In the genomic region with DNA sequence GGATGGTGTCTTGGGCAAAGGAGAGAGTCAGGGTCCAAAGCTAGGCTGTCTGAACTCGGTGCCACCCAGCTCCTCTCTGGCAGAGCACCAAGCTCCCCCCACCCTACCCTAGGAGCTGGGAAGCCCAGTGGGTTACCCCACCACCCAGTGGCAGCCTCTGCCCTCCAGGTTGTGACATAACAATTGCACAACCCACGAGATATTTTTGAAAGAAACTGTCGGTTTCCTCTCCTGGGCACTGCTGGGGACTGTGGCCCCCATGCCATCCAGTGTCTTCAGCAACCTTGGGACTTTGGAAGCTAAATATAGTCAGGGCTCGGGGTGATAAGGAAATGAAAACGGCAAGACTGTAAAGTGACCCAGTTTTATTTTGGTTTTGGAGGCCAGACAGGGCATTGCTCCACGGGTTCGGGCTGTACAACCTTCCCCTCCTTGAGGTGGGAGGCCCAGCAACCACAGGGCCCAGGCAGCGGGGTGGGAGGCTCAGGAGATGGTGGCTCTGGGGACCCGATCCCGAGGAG, we compare ENCODE assay signal across 8 cellular contexts. TPM values are rescaled to one million over a fixed set of nuclear protein-coding genes. Genes with fewer than 3 reads are reported as not detected.
DNase-seq lines count a peak whose midpoint lies in the region; ATAC-seq lines count a peak whose summit lies in the region.

No MANE protein-coding gene starts in this region.

- H3K4me3 Mint-ChIP-seq in activated naive CD4-positive, alpha-beta T cell treated with anti-CD3 and anti-CD28 coated beads, Interleukin-2, amount 50 U/mL, for 24 hours, result peak overlapping the region; percentile 88

- no peaks in the 10 kb centered on the region for H3K9me3 ChIP-seq in duodenal mucosa (ENCODE audit: control insufficient read depth in 1 of 2, low read length in 2 of 2)
- no peaks in the 10 kb centered on the region for H3K9me3 ChIP-seq in mucosa of rectum (ENCODE audit: control insufficient read depth in 2 of 2, low read length in 2 of 2)
- H3K9me3 ChIP-seq in aorta (ENCODE audit: control insufficient read depth, low read length), result no peaks in the 10 kb centered on the region

- no peaks in the 10 kb centered on the region for H3K27me3 Mint-ChIP-seq in activated naive CD4-positive, alpha-beta T cell treated with anti-CD3 and anti-CD28 coated beads, Interleukin-2, amount 50 U/mL, for 24 hours

- H3K4me1 Mint-ChIP-seq in activated naive CD4-positive, alpha-beta T cell treated with anti-CD3 and anti-CD28 coated beads, Interleukin-2, amount 50 U/mL, for 24 hours, result peaks cover 12% of the 10 kb centered on the region

- ATAC-seq in aorta (ENCODE audit: low FRiP score), result peak; percentile 1
- no peak for ATAC-seq in HG03039 (IDR thresholded peaks at IDR 0.05; ENCODE audit: unreplicated experiment)

- no peaks in the 10 kb centered on the region for H3K36me3 ChIP-seq in duodenal mucosa (ENCODE audit: control insufficient read depth in 1 of 2, insufficient read depth in 2 of 2, low read length in 2 of 2)
- H3K36me3 ChIP-seq in mucosa of rectum (ENCODE audit: control insufficient read depth in 2 of 2, insufficient read depth in 2 of 2, low read length in 2 of 2), result no peaks in the 10 kb centered on the region
- no peaks in the 10 kb centered on the region for H3K36me3 ChIP-seq in aorta (ENCODE audit: control insufficient read depth in 1 of 2, insufficient read depth in 2 of 2, low read length in 1 of 2)

- intact Hi-C loops in aorta (cut with DNase I), result no loop called here

- 2 to 4% methylated on average over 10 of the region's 10 CpGs for WGBS in aorta, 2 donors

- no peak overlapping the region for H3K27ac ChIP-seq in duodenal mucosa (ENCODE audit: low read depth, low read length)
- no peak overlapping the region for H3K27ac ChIP-seq in mucosa of rectum (ENCODE audit: low read depth in 2 of 2, low read length in 2 of 2)
- peak overlapping the region in 1 of 2 donors; percentile 81 for H3K27ac ChIP-seq in aorta (ENCODE audit: low read depth in 1 of 2, low read length in 2 of 2)

- DNase-seq in activated naive CD4-positive, alpha-beta T cell treated with anti-CD3 and anti-CD28 coated beads, Interleukin-2, amount 50 U/mL, for 16 hours, result no peak
- no peak for DNase-seq in aorta
- DNase-seq in dedifferentiated amniotic fluid mesenchymal stem cell (ENCODE audit: extremely low spot score), result no peak
- no peak for DNase-seq in NCI-H2196 (lab: John Stamatoyannopoulos, UW; ENCODE audit: unreplicated experiment)

- H3K9ac ChIP-seq in duodenal mucosa (ENCODE audit: low read depth in 1 of 2, low read length in 2 of 2), result peak overlapping the region; percentile 25 to 61
- H3K9ac ChIP-seq in mucosa of rectum (ENCODE audit: low read depth in 1 of 2, low read length in 2 of 2), result peak overlapping the region in 1 of 2 donors; percentile 79

- H3K36me3 Mint-ChIP-seq in activated naive CD4-positive, alpha-beta T cell treated with anti-CD3 and anti-CD28 coated beads, Interleukin-2, amount 50 U/mL, for 24 hours, result no peaks in the 10 kb centered on the region

- H3K27ac Mint-ChIP-seq in activated naive CD4-positive, alpha-beta T cell treated with anti-CD3 and anti-CD28 coated beads, Interleukin-2, amount 50 U/mL, for 24 hours, result peak overlapping the region; percentile 79

- peak overlapping the region; percentile 51 to 58 for H3K4me3 ChIP-seq in duodenal mucosa (ENCODE audit: low read depth in 1 of 2, low read length in 2 of 2)
- H3K4me3 ChIP-seq in mucosa of rectum (ENCODE audit: low read length in 2 of 2), result peak overlapping the region; percentile 54 to 66
- peak overlapping the region; percentile 36 to 92 for H3K4me3 ChIP-seq in aorta (ENCODE audit: low read length in 2 of 2)

- H3K9me3 Mint-ChIP-seq in activated naive CD4-positive, alpha-beta T cell treated with anti-CD3 and anti-CD28 coated beads, Interleukin-2, amount 50 U/mL, for 24 hours, result no peaks in the 10 kb centered on the region

- H3K4me1 ChIP-seq in duodenal mucosa (ENCODE audit: control insufficient read depth in 1 of 2, insufficient read depth in 2 of 2, low read length in 2 of 2), result peaks cover 14 to 16% of the 10 kb centered on the region in 2 donors
- H3K4me1 ChIP-seq in mucosa of rectum (ENCODE audit: control insufficient read depth in 2 of 2, insufficient read depth in 2 of 2, low read length in 2 of 2), result peaks cover 0 to 8% of the 10 kb centered on the region in 2 donors
- no peaks in the 10 kb centered on the region for H3K4me1 ChIP-seq in aorta (ENCODE audit: control insufficient read depth in 1 of 2, insufficient read depth in 2 of 2, low read length in 2 of 2)

- H3K27me3 ChIP-seq in duodenal mucosa (ENCODE audit: control insufficient read depth in 1 of 2, insufficient read depth in 2 of 2, low read length in 2 of 2) (peaks cover 8 to 9% of the 10 kb centered on the region in 2 donors), mucosa of rectum (ENCODE audit: control insufficient read depth in 2 of 2, insufficient read depth in 2 of 2, low read length in 2 of 2) (peaks cover 3 to 7% of the 10 kb centered on the region in 2 donors), aorta (ENCODE audit: control insufficient read depth in 1 of 2, insufficient read depth in 2 of 2, low read length in 1 of 2) (no peaks in the 10 kb centered on the region)

RNA-seq across cellular contexts. Expression of a gene that starts 1.4 kb away (rescaled TPM):
- total RNA-seq in aorta, result 10 to 100 TPM; 13.2 to 19.0 TPM
- polyA plus RNA-seq in aorta, result 10 to 100 TPM in 1 of 2 donors, 1 to 10 TPM in 1; 4.0 to 13.5 TPM
